Comparison of ENCODE assay signal across 18 cellular contexts in genomic region chr16:11220507-11220906, GRCh38. TPM values are rescaled to one million over a fixed set of nuclear protein-coding genes. Genes with fewer than 3 reads are reported as not detected.
"Had no signal": no experiment of that assay in that cellular context is flagged by ENCODE, and none has a peak within 500 bp of the region (broad histone marks: within the 10 kb centered on the region; RNA-seq: fewer than 3 reads in every experiment).

No MANE protein-coding gene starts in this region.

RNA-seq across cellular contexts. Expression of gene TNP2, which starts 48.6 kb away (rescaled TPM):
- total RNA-seq: natural killer cell, neural crest cell, omental fat pad, osteocyte, pancreas, posterior vena cava, prostate gland, pulmonary artery endothelial cell, right atrium auricular region, sciatic nerve, smooth muscle cell, spleen, suprapubic skin, transverse colon, upper lobe of right lung, urinary bladder, uterus had no signal
- polyA plus RNA-seq: pancreas, smooth muscle cell, spleen, thymus, urinary bladder had no signal

RNA-seq across cellular contexts. Expression of gene PRM3, which starts 52.9 kb away (rescaled TPM):
- total RNA-seq: natural killer cell, neural crest cell, omental fat pad, osteocyte, pancreas, posterior vena cava, prostate gland, pulmonary artery endothelial cell, right atrium auricular region, sciatic nerve, smooth muscle cell, spleen, suprapubic skin, transverse colon, upper lobe of right lung, urinary bladder, uterus had no signal
- polyA plus RNA-seq: pancreas, smooth muscle cell, spleen, thymus, urinary bladder had no signal

RNA-seq across cellular contexts. Expression of gene PRM2, which starts 55.8 kb away (rescaled TPM):
- total RNA-seq: natural killer cell, neural crest cell, omental fat pad, osteocyte, pancreas, posterior vena cava, pulmonary artery endothelial cell, right atrium auricular region, sciatic nerve, smooth muscle cell, spleen, suprapubic skin, transverse colon, upper lobe of right lung, urinary bladder, uterus had no signal
- polyA plus RNA-seq: pancreas, smooth muscle cell, spleen, urinary bladder had no signal
